In genomic region chr6:63571382-63571882, GRCh38 we compare ENCODE assay signal across 8 cellular contexts. TPM values are rescaled to one million over a fixed set of nuclear protein-coding genes. Genes with fewer than 3 reads are reported as not detected.
DNase-seq lines count a peak whose midpoint lies in the region; ATAC-seq, FAIRE-seq and TF ChIP-seq lines count a peak whose summit lies in the region.

No MANE protein-coding gene starts in this region.

- no peak for TF ChIP-seq CTCF in PC-3 (conservative IDR thresholded peaks at IDR 0.05; ENCODE audit: low read depth, low read length)
- no peak for TF ChIP-seq CTCF in endothelial cell of umbilical vein (IDR thresholded peaks at IDR 0.05; ENCODE audit: extremely low read depth in 1 of 2, insufficient read depth in 1 of 2, low read depth in 1 of 2, low read length in 2 of 2)
- no peak for TF ChIP-seq CTCF in parathyroid adenoma (IDR thresholded peaks at IDR 0.05)

- no peaks in the 10 kb centered on the region for H3F3A ChIP-seq in PC-3 (ENCODE audit: low read length, unreplicated experiment)

- dilution Hi-C loops in endothelial cell of umbilical vein (cut with MboI; ENCODE audit: extremely low pct_ligation_motif_present, low sequenced_read_pairs): no loop called here

- H3K4me2 ChIP-seq in PC-3 (ENCODE audit: low read length) (peak overlapping the region; percentile 90), endothelial cell of umbilical vein (ENCODE audit: insufficient read depth, low read length) (peak overlapping the region; percentile 66), parathyroid adenoma (ENCODE audit: low read length) (peak overlapping the region; percentile 82)

- H3K27me3 ChIP-seq in H7 (ENCODE audit: control insufficient read depth, insufficient read depth, low read length) (peaks cover 16% of the 10 kb centered on the region; the same call in 1 of the 2 replicates), PC-3 (ENCODE audit: low read length) (no peaks in the 10 kb centered on the region), endothelial cell of umbilical vein (ENCODE audit: control insufficient read depth in 2 of 2, insufficient read depth in 2 of 2, low read length in 2 of 2) (peaks cover 8 to 11% of the 10 kb centered on the region in 2 experiments), parathyroid adenoma (ENCODE audit: control insufficient read depth, insufficient read depth, low read length) (no peaks in the 10 kb centered on the region)

- no peaks in the 10 kb centered on the region for H3K9me3 ChIP-seq in PC-3 (ENCODE audit: low read length)
- no peaks in the 10 kb centered on the region for H3K9me3 ChIP-seq in endothelial cell of umbilical vein (replicated peaks; ENCODE audit: control insufficient read depth, insufficient read depth, low read length)
- H3K9me3 ChIP-seq in parathyroid adenoma (ENCODE audit: control insufficient read depth, low read length): peaks cover 3% of the 10 kb centered on the region

- H4K20me1 ChIP-seq in PC-3 (ENCODE audit: low read length): peaks cover 28% of the 10 kb centered on the region
- peaks cover 4% of the 10 kb centered on the region for H4K20me1 ChIP-seq in endothelial cell of umbilical vein (replicated peaks; ENCODE audit: control insufficient read depth, extremely low read depth, insufficient read depth, low read length)

- intact Hi-C loops in PC-3 (cut with micrococcal nuclease): loop anchor here (5.0 kb wide), 1 partner anchor 66 kb away; the partner anchor contains the start of gene PHF3
- intact Hi-C loops in endothelial cell of umbilical vein (cut with micrococcal nuclease): loop anchor here (5.0 kb wide), 1 partner anchor 264 kb away; no protein-coding TSS in a partner anchor

- H3K4me1 ChIP-seq in PC-3 (ENCODE audit: insufficient read depth, low read length): peaks cover 18% of the 10 kb centered on the region
- peaks cover 18% of the 10 kb centered on the region for H3K4me1 ChIP-seq in endothelial cell of umbilical vein (ENCODE audit: control insufficient read depth, extremely low read depth, insufficient read depth, low read length)
- H3K4me1 ChIP-seq in parathyroid adenoma: peaks cover 6% of the 10 kb centered on the region

- no peak for FAIRE-seq in endothelial cell of umbilical vein (lab: Jason Lieb, UNC)

- POLR2A ChIA-PET in PC-3 (lab: Charles Lee; ENCODE audit: unreplicated experiment) (no interaction called here), endothelial cell of umbilical vein (lab: Charles Lee) (no interaction called here)

- peak overlapping the region; percentile 99 for H3K9ac ChIP-seq in PC-3 (ENCODE audit: low read length)
- H3K9ac ChIP-seq in endothelial cell of umbilical vein (replicated peaks; ENCODE audit: extremely low read depth, insufficient read depth, low read length): peak overlapping the region; percentile 79
- no peak overlapping the region for H3K9ac ChIP-seq in parathyroid adenoma

- no peak for TF ChIP-seq POLR2A in endothelial cell of umbilical vein (IDR thresholded peaks at IDR 0.05; ENCODE audit: low read depth, low read length)

- H3K79me2 ChIP-seq in PC-3 (ENCODE audit: low read length): peaks cover 40% of the 10 kb centered on the region
- H3K79me2 ChIP-seq in endothelial cell of umbilical vein (ENCODE audit: control insufficient read depth, insufficient read depth, low read length): peaks cover 40% of the 10 kb centered on the region
- peaks cover 2% of the 10 kb centered on the region for H3K79me2 ChIP-seq in parathyroid adenoma

- CTCF ChIA-PET in PC-3 (lab: Charles Lee): no interaction called here
- CTCF ChIA-PET in endothelial cell of umbilical vein (lab: Charles Lee): interaction anchor here (1.0 kb wide), 1 partner anchor 13 kb away, joined by 3 read pairs; no protein-coding TSS in a partner anchor

- no TSS peak for BruUV-seq in PC-3 (replicated peaks; lab: Mats Ljungman, UMichigan)
- TSS peak; percentile 30 for BruUV-seq in endothelial cell of umbilical vein (replicated peaks; lab: Mats Ljungman, UMichigan)

- peak overlapping the region; percentile 56 for H2AFZ ChIP-seq in PC-3 (ENCODE audit: low read length)
- peak overlapping the region; percentile 89 for H2AFZ ChIP-seq in endothelial cell of umbilical vein (ENCODE audit: low read depth, low read length)
- peak overlapping the region; percentile 99 for H2AFZ ChIP-seq in parathyroid adenoma

- ATAC-seq in PC-3 (no peak), GM18861 (IDR thresholded peaks at IDR 0.05; ENCODE audit: unreplicated experiment) (no peak)

- H3K27ac ChIP-seq in PC-3 (ENCODE audit: low read length) (peak overlapping the region; percentile 99), endothelial cell of umbilical vein (ENCODE audit: insufficient read depth, low read depth, low read length) (peak overlapping the region; percentile 61), parathyroid adenoma (peak overlapping the region; percentile 93)

- H3K4me3 ChIP-seq in H7 (ENCODE audit: insufficient read depth, low read depth, low read length) (peak overlapping the region; percentile 54), PC-3 (ENCODE audit: low read length) (peak overlapping the region; percentile 84), endothelial cell of umbilical vein (replicated peaks in 1 of 3; ENCODE audit: insufficient read depth in 1 of 3, low read depth in 1 of 3, low read length in 3 of 3) (peak overlapping the region in 2 of 3 experiments; percentile 46 to 64), parathyroid adenoma (ENCODE audit: low read depth, low read length) (peak overlapping the region; percentile 83)

- peaks cover 2% of the 10 kb centered on the region for H3K36me3 ChIP-seq in H7 (replicated peaks; ENCODE audit: control insufficient read depth, insufficient read depth, low read length)
- peaks cover 16% of the 10 kb centered on the region for H3K36me3 ChIP-seq in PC-3 (ENCODE audit: low read depth, low read length)
- H3K36me3 ChIP-seq in endothelial cell of umbilical vein (ENCODE audit: control insufficient read depth in 2 of 2, extremely low read depth in 1 of 2, insufficient read depth in 2 of 2, low read length in 2 of 2): no peaks in the 10 kb centered on the region
- no peaks in the 10 kb centered on the region for H3K36me3 ChIP-seq in parathyroid adenoma (ENCODE audit: control insufficient read depth, insufficient read depth, low read length)

- no peaks in the 10 kb centered on the region for H3K9me2 ChIP-seq in PC-3 (replicated peaks; ENCODE audit: low read length)

- DNase-seq in H7 (no peak), PC-3 (no peak), endothelial cell of umbilical vein (ENCODE audit: low read depth, low spot score) (no peak), COR-L47 (lab: John Stamatoyannopoulos, UW) (no peak), COLO668 (lab: John Stamatoyannopoulos, UW; ENCODE audit: unreplicated experiment) (no peak), GM19240 (ENCODE audit: insufficient read length, low spot score) (no peak)

- no peaks in the 10 kb centered on the region for H3K9me1 ChIP-seq in endothelial cell of umbilical vein (replicated peaks; ENCODE audit: control insufficient read depth, extremely low read depth, insufficient read depth, low read length)

TF ChIP-seq in endothelial cell of umbilical vein, 7 proteins besides CTCF, POLR2A, EP300 and RAD21:
- TF ChIP-seq GATA2 (IDR thresholded peaks at IDR 0.05; ENCODE audit: insufficient read depth, insufficient read length, low read depth, low read length) (no peak), JUN (IDR thresholded peaks at IDR 0.05; ENCODE audit: borderline replicate concordance, insufficient read depth, insufficient read length, low read depth) (no peak), MYC (IDR thresholded peaks at IDR 0.05; ENCODE audit: low read depth, low read length) (no peak), FOS (IDR thresholded peaks at IDR 0.05; ENCODE audit: borderline replicate concordance, insufficient read depth, low read length) (no peak), EZH2 (IDR thresholded peaks at IDR 0.05; ENCODE audit: borderline replicate concordance, low read depth, low read length, severe bottlenecking) (no peak), POLR2AphosphoS5 (IDR thresholded peaks at IDR 0.05; ENCODE audit: insufficient read depth, low read depth, low read length) (no peak)
- TF ChIP-seq, protein P1, sequence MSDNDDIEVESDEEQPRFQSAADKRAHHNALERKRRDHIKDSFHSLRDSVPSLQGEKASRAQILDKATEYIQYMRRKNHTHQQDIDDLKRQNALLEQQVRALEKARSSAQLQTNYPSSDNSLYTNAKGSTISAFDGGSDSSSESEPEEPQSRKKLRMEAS (IDR thresholded peaks at IDR 0.05; ENCODE audit: insufficient read depth, insufficient read length): no peak

RNA-seq across cellular contexts. Expression of gene PTP4A1, which starts 0.8 kb away (rescaled TPM):
- total RNA-seq in H7 (2014; rRNA removed; shearing (Covaris generic)): 7.5 and 8.7 TPM in 2 replicates
- 29.9 and 45.7 TPM in 2 replicates for total RNA-seq in PC-3 (2014; rRNA removed)
- total RNA-seq in endothelial cell of umbilical vein: 58.4 and 65.1 TPM in 2 replicates
- polyA plus RNA-seq in endothelial cell of umbilical vein: 3.6 and 10.8 TPM in 2 replicates
- polyA plus RNA-seq in endothelial cell of umbilical vein (2011; cell fraction: cytosol; rRNA removed): 12.3 TPM in 2 replicates
- 7.1 and 9.0 TPM in 2 replicates for polyA plus RNA-seq in endothelial cell of umbilical vein (2011; cell fraction: nucleus; rRNA removed)
- polyA plus RNA-seq in endothelial cell of umbilical vein (2012): 41.1 and 81.1 TPM in 2 replicates
- 10.3 and 17.2 TPM in 2 replicates for polyA minus RNA-seq in endothelial cell of umbilical vein
- 200 TPM for polyA minus RNA-seq in endothelial cell of umbilical vein (2011; cell fraction: cytosol; rRNA and poly(A)+ RNA removed)
- 24.1 and 33.9 TPM in 2 replicates for polyA minus RNA-seq in endothelial cell of umbilical vein (2011; cell fraction: nucleus; rRNA and poly(A)+ RNA removed)
